7 cellular contexts compared by ENCODE assay signal in genomic region chr10:103241262-103242011, GRCh38. TPM values are rescaled to one million over a fixed set of nuclear protein-coding genes. Genes with fewer than 3 reads are reported as not detected.
DNase-seq lines count a peak whose midpoint lies in the region; ATAC-seq, FAIRE-seq and TF ChIP-seq lines count a peak whose summit lies in the region.

No MANE protein-coding gene starts in this region.

- DNase-seq in H54 (ENCODE audit: insufficient read length, low spot score) = peak; percentile 59
- DNase-seq in NT2/D1 (ENCODE audit: low read depth, low spot score) = no peak
- DNase-seq in H1 (ENCODE audit: low read depth in 1 of 2, low spot score in 2 of 2) = no peak
- DNase-seq in RKO (ENCODE audit: low spot score) = no peak
- no peak for DNase-seq in stimulated activated CD4-positive, alpha-beta T cell treated with anti-CD3 and anti-CD28 coated beads, Interleukin-1b, Interleukin-23, amount 100 ng/mL, for 48 hours

- no peaks in the 10 kb centered on the region; the same call in 1 of the 2 replicates for H3K79me1 ChIP-seq in H1 (ENCODE audit: low read depth, low read length)

- H3K23me2 ChIP-seq in H1 (ENCODE audit: low read depth, low read length) = no peaks in the 10 kb centered on the region

- H3K56ac ChIP-seq in H1 (replicated peaks; ENCODE audit: insufficient read length, low read depth, low read length) = no peak overlapping the region

- H3K4me1 ChIP-seq in NT2/D1 (ENCODE audit: insufficient read depth, insufficient read length) (peaks cover 2% of the 10 kb centered on the region), H1 (replicated peaks in 1 of 4; ENCODE audit: control insufficient read depth in 3 of 4, insufficient read depth in 4 of 4, low read length in 3 of 4) (peaks cover 2 to 8% (median 6%) of the 10 kb centered on the region in 4 experiments; a peak in 6 of 7 replicates), mucosa of rectum (ENCODE audit: control insufficient read depth in 2 of 2, insufficient read depth in 2 of 2, low read length in 2 of 2) (peaks cover 15 to 35% of the 10 kb centered on the region in 2 donors)

- H3K36me3 ChIP-seq in NT2/D1 (ENCODE audit: insufficient read depth, insufficient read length, low read length) = no peaks in the 10 kb centered on the region
- no peaks in the 10 kb centered on the region for H3K36me3 ChIP-seq in H1 (ENCODE audit: control insufficient read depth in 2 of 4, insufficient read depth in 4 of 4, low read length in 3 of 4)
- H3K36me3 ChIP-seq in mucosa of rectum (ENCODE audit: control insufficient read depth in 2 of 2, insufficient read depth in 2 of 2, low read length in 2 of 2) = no peaks in the 10 kb centered on the region

- H2BK12ac ChIP-seq in H1 (ENCODE audit: low read depth, low read length) = peak overlapping the region; percentile 95; the same call in 1 of the 2 replicates

- no peaks in the 10 kb centered on the region for H3K9me3 ChIP-seq in NT2/D1 (ENCODE audit: insufficient read depth, low read length)
- H3K9me3 ChIP-seq in H1 (ENCODE audit: insufficient read depth in 2 of 2, low read depth in 1 of 2, low read length in 1 of 2) = no peaks in the 10 kb centered on the region
- no peaks in the 10 kb centered on the region for H3K9me3 ChIP-seq in mucosa of rectum (ENCODE audit: control insufficient read depth in 2 of 2, low read length in 2 of 2)

- H3K79me2 ChIP-seq in H1 (ENCODE audit: control insufficient read depth in 1 of 2, insufficient read depth in 2 of 2, low read length in 2 of 2) = no peaks in the 10 kb centered on the region

- H3K27ac ChIP-seq in H1 (ENCODE audit: low read depth, low read length) (no peak overlapping the region), mucosa of rectum (ENCODE audit: low read depth in 2 of 2, low read length in 2 of 2) (peak overlapping the region; percentile 83 to 88)

- H3K27me3 ChIP-seq in NT2/D1 (ENCODE audit: insufficient read depth, insufficient read length) (no peaks in the 10 kb centered on the region), H1 (replicated peaks in 1 of 4; ENCODE audit: control insufficient read depth in 3 of 4, extremely low read depth in 1 of 4, insufficient read depth in 3 of 4, low read length in 3 of 4) (no peaks in the 10 kb centered on the region), mucosa of rectum (ENCODE audit: control insufficient read depth in 2 of 2, insufficient read depth in 2 of 2, low read length in 2 of 2) (no peaks in the 10 kb centered on the region)

- TF ChIP-seq EP300 in H1 (IDR thresholded peaks at IDR 0.05; ENCODE audit: borderline replicate concordance in 1 of 2, low read depth in 2 of 2, low read length in 2 of 2) = no peak

- TF ChIP-seq POLR2A in H54 (IDR thresholded peaks at IDR 0.05; ENCODE audit: low read depth, low read length) (0 out of 2 replicates have a peak, but pooled peaks have one; percentile 16), H1 (IDR thresholded peaks at IDR 0.05; ENCODE audit: control extremely low read depth in 1 of 2, low read depth in 2 of 2, low read length in 2 of 2) (no peak)

- POLR2A ChIA-PET in H1 (lab: Charles Lee; ENCODE audit: partially characterized antibody) = interaction anchor here (1.1 to 1.2 kb wide), 2 partner anchors 11 to 49 kb away, joined by 3 read pairs; partner anchors contain the start of gene NT5C2

- H3K4me3 ChIP-seq in NT2/D1 (ENCODE audit: insufficient read length, low read depth) (no peak overlapping the region), H1 (ENCODE audit: extremely low read depth in 1 of 4, insufficient read depth in 2 of 4, low read depth in 3 of 4, low read length in 4 of 4) (no peak overlapping the region), mucosa of rectum (ENCODE audit: low read length in 2 of 2) (peak overlapping the region; percentile 54 to 63)

- peak overlapping the region; percentile 6 for H3K4ac ChIP-seq in H1 (replicated peaks; ENCODE audit: insufficient read length, low read depth, low read length)

- no peak overlapping the region for H2BK120ac ChIP-seq in H1 (replicated peaks; ENCODE audit: low read depth, low read length)

- H2BK20ac ChIP-seq in H1 (ENCODE audit: low read length) = peak overlapping the region; percentile 99

- peak overlapping the region; percentile 48; the same call in 1 of the 2 replicates for H2BK5ac ChIP-seq in H1 (ENCODE audit: low read depth, low read length)

- H3K4me2 ChIP-seq in H1 (ENCODE audit: insufficient read depth in 1 of 2, low read depth in 2 of 2, low read length in 2 of 2) = peak overlapping the region in 1 of 2 experiments; percentile 24; a peak in 2 of 4 replicates

- H2AFZ ChIP-seq in H1 (ENCODE audit: low read length) = peak overlapping the region; percentile 83

- no peak for ATAC-seq in GM18498 (IDR thresholded peaks at IDR 0.05; ENCODE audit: unreplicated experiment)

- FAIRE-seq in H54 (lab: Jason Lieb, UNC) (no peak), H1 (lab: Jason Lieb, UNC) (no peak)

- no peak overlapping the region for H2BK15ac ChIP-seq in H1 (ENCODE audit: low read length)

- WGBS in H1 (ENCODE audit: extremely low coverage in 1 of 2, insufficient coverage in 1 of 2, insufficient read length in 1 of 2, insufficient replicate concordance in 2 of 2, low coverage in 1 of 2, low lambda C conversion rate in 2 of 2, missing lambda C conversion rate in 1 of 2), 2 experiments = 73% methylated on average over 7 of the region's 7 CpGs; no CpG with 5 or more reads in 1 of the 2 experiments

- no peaks in the 10 kb centered on the region for H4K20me1 ChIP-seq in H1 (replicated peaks in 1 of 2; ENCODE audit: control insufficient read depth in 1 of 2, insufficient read depth in 2 of 2, low read length in 2 of 2)

- H3K18ac ChIP-seq in H1 (ENCODE audit: extremely low read depth, low read length) = peak overlapping the region; percentile 83

- CTCF ChIA-PET in H1 (lab: Charles Lee; ENCODE audit: partially characterized antibody) = interaction anchor here (0.6 to 4.1 kb wide), 16 partner anchors 8 to 162 kb away, joined by 3 to 21 read pairs (median 3); partner anchors contain the start of gene INA

- H4K8ac ChIP-seq in H1 (ENCODE audit: extremely low read depth, insufficient read depth, low read length) = no peak overlapping the region

- H3K14ac ChIP-seq in H1 (ENCODE audit: insufficient read length) = no peak overlapping the region

- no peak for TF ChIP-seq CTCF in H1 (IDR thresholded peaks at IDR 0.05; ENCODE audit: control extremely low read depth in 1 of 3, insufficient read depth in 1 of 3, low read depth in 1 of 3, low read length in 3 of 3)

- TF ChIP-seq RAD21 in H1 (IDR thresholded peaks at IDR 0.05 in 1 of 2, conservative IDR thresholded peaks at IDR 0.05 in 1 of 2; ENCODE audit: low read depth in 2 of 2, low read length in 2 of 2) = no peak

- no peak overlapping the region for H3K23ac ChIP-seq in H1 (ENCODE audit: insufficient read length)

- H3K9ac ChIP-seq in NT2/D1 (ENCODE audit: insufficient read length, low read depth) (peak overlapping the region; percentile 21), H1 (replicated peaks in 1 of 4; ENCODE audit: extremely low read depth in 1 of 4, low read depth in 3 of 4, low read length in 3 of 4) (no peak overlapping the region; a peak in 1 of 7 replicates), mucosa of rectum (ENCODE audit: low read depth in 1 of 2, low read length in 2 of 2) (peak overlapping the region; percentile 34 to 68)

- H2AK5ac ChIP-seq in H1 (ENCODE audit: low read depth, low read length) = no peak overlapping the region

- H4K5ac ChIP-seq in H1 (ENCODE audit: insufficient read length, low read depth, low read length) = no peak overlapping the region

- peak overlapping the region; percentile 36 for H4K91ac ChIP-seq in H1 (replicated peaks; ENCODE audit: insufficient read length, low read length)

TF ChIP-seq in H1, 55 proteins besides CTCF, POLR2A, EP300 and RAD21:
- no peak for TF ChIP-seq SP2 (IDR thresholded peaks at IDR 0.05; ENCODE audit: low read length)
- peak; percentile 68; the same call in 1 of the 2 replicates for TF ChIP-seq MAFK (IDR thresholded peaks at IDR 0.05; ENCODE audit: low read depth, low read length)
- TF ChIP-seq POLR2AphosphoS5 (IDR thresholded peaks at IDR 0.05; ENCODE audit: low read depth, low read length) = no peak
- no peak for TF ChIP-seq ZNF274 (IDR thresholded peaks at IDR 0.05; ENCODE audit: borderline replicate concordance, extremely low read depth, low read length)
- no peak for TF ChIP-seq NRF1 (IDR thresholded peaks at IDR 0.05; ENCODE audit: low read depth, low read length)
- TF ChIP-seq BACH1 (IDR thresholded peaks at IDR 0.05; ENCODE audit: low read length) = peak; percentile 79; the same call in 1 of the 2 replicates
- no peak for TF ChIP-seq CREB1 (IDR thresholded peaks at IDR 0.05)

RNA-seq across cellular contexts. Expression of gene RPEL1, which starts 4.2 kb away (rescaled TPM):
- total RNA-seq in H1 (2021; fragmentation: NEBNext Ultra II Directional; extraction: Animal tissue kit (Norgen Biotek cat#: 25700)) = not detected in 2 replicates
- 0.12 and 0.13 TPM in 2 replicates for polyA plus RNA-seq in H1 (2011; rRNA removed)
- polyA plus RNA-seq in H1 (2011; cell fraction: cytosol; rRNA removed) = 0.03 TPM
- polyA plus RNA-seq in H1 (2011; cell fraction: nucleus; rRNA removed) = 0.04 TPM
- polyA plus RNA-seq in H1 (2012, experiment 1 of 2) = 0.08 to 0.11 TPM (median 0.08 TPM) in 3 of 4 replicates, not detected in the other
- polyA plus RNA-seq in H1 (2012, experiment 2 of 2) = not detected
- polyA plus RNA-seq in H1 (2013, experiment 1 of 2) = not detected
- not detected for polyA plus RNA-seq in H1 (2013, experiment 2 of 2)
- 0.07 and 0.16 TPM in 2 replicates for polyA minus RNA-seq in H1 (2011; rRNA and poly(A)+ RNA removed)
- not detected for polyA minus RNA-seq in H1 (2011; cell fraction: cytosol; rRNA and poly(A)+ RNA removed)
- not detected for polyA minus RNA-seq in H1 (2011; cell fraction: nucleus; rRNA and poly(A)+ RNA removed)

RNA-seq across cellular contexts. Expression of gene INA, which starts 35.5 kb away (rescaled TPM):
- total RNA-seq in H1 (2021; fragmentation: NEBNext Ultra II Directional; extraction: Animal tissue kit (Norgen Biotek cat#: 25700)) = 17.4 and 18.1 TPM in 2 replicates
- polyA plus RNA-seq in H1 (2011; rRNA removed) = 13.4 and 17.1 TPM in 2 replicates
- polyA plus RNA-seq in H1 (2011; cell fraction: cytosol; rRNA removed) = 15.8 TPM
- polyA plus RNA-seq in H1 (2011; cell fraction: nucleus; rRNA removed) = 9.5 TPM
- polyA plus RNA-seq in H1 (2012, experiment 1 of 2) = 11.7 to 12.2 TPM (median 11.9 TPM) in 4 replicates
- polyA plus RNA-seq in H1 (2012, experiment 2 of 2) = 4.6 TPM
- polyA plus RNA-seq in H1 (2013, experiment 1 of 2) = 20.2 TPM
- polyA plus RNA-seq in H1 (2013, experiment 2 of 2) = 21.0 TPM
- 9.0 and 12.0 TPM in 2 replicates for polyA minus RNA-seq in H1 (2011; rRNA and poly(A)+ RNA removed)
- polyA minus RNA-seq in H1 (2011; cell fraction: cytosol; rRNA and poly(A)+ RNA removed) = 9.2 TPM
- polyA minus RNA-seq in H1 (2011; cell fraction: nucleus; rRNA and poly(A)+ RNA removed) = 5.6 TPM

RNA-seq across cellular contexts. Expression of gene NT5C2, which starts 48.4 kb away (rescaled TPM):
- total RNA-seq in H1 (2021; fragmentation: NEBNext Ultra II Directional; extraction: Animal tissue kit (Norgen Biotek cat#: 25700)) = 84.2 and 106 TPM in 2 replicates
- polyA plus RNA-seq in H1 (2011; rRNA removed) = 29.4 and 35.2 TPM in 2 replicates
- 37.8 TPM for polyA plus RNA-seq in H1 (2011; cell fraction: cytosol; rRNA removed)
- 26.9 TPM for polyA plus RNA-seq in H1 (2011; cell fraction: nucleus; rRNA removed)
- 26.4 to 80.7 TPM (median 34.4 TPM) in 4 replicates for polyA plus RNA-seq in H1 (2012, experiment 1 of 2)
- polyA plus RNA-seq in H1 (2012, experiment 2 of 2) = 6.6 TPM
- polyA plus RNA-seq in H1 (2013, experiment 1 of 2) = 46.5 TPM
- polyA plus RNA-seq in H1 (2013, experiment 2 of 2) = 43.0 TPM
- 40.1 and 47.7 TPM in 2 replicates for polyA minus RNA-seq in H1 (2011; rRNA and poly(A)+ RNA removed)
- polyA minus RNA-seq in H1 (2011; cell fraction: cytosol; rRNA and poly(A)+ RNA removed) = 23.6 TPM
- polyA minus RNA-seq in H1 (2011; cell fraction: nucleus; rRNA and poly(A)+ RNA removed) = 40.6 TPM

Comparison
In these comparisons a context has a peak if more than half of its experiments do, and no peak if none do; other contexts are left out.
1. H3K4me3 ChIP-seq: peak in mucosa of rectum (2 of 2); none in NT2/D1 (single experiment) and H1 (0 of 4).
2. H3K9ac ChIP-seq: peak in NT2/D1 (single experiment) and mucosa of rectum (2 of 2); none in H1 (0 of 4).